ENCODE assay signal across 17 cellular contexts in the genomic region with DNA sequence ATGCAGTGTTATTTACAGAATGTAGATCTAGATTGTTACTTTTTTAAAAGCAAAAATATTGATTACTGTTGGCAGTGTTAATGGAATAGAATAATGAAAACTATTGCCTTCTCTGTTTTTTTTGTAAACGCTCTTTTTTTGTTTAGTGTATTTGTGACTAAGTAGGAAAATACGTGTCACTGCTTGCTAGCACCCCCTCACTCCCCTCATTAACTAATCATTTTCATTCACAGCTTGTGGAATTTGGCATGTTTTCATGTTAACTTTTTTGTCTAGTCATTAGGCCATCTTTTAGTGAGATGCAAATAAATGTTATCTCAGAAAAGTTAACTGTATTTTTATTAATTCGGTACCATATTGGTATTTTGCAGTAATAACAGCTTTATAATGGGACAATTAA. TPM values are rescaled to one million over a fixed set of nuclear protein-coding genes. Genes with fewer than 3 reads are reported as not detected.
DNase-seq lines count a peak whose midpoint lies in the region; ATAC-seq and TF ChIP-seq lines count a peak whose summit lies in the region.
"Had no signal": no experiment of that assay in that cellular context is flagged by ENCODE, and none has a peak within 500 bp of the region (broad histone marks: within the 10 kb centered on the region; RNA-seq: fewer than 3 reads in every experiment).

No MANE protein-coding gene starts in this region.

- no peak for DNase-seq in activated T-cell treated with anti-CD3 and anti-CD28 coated beads, Interleukin-2, amount 50 U/mL, for 72 hours
- DNase-seq in activated T-cell treated with anti-CD3 and anti-CD28 coated beads, Interleukin-2, amount 50 U/mL, for 48 hours = no peak
- DNase-seq in activated T-helper 2 cell treated with anti-CD3 and anti-CD28 coated beads, Interferon-gamma antibody, Interleukin-2, Interleukin-4, amounts not matched to agents 10 μg/mL and 5 μg/mL and 100 μg/mL, durations not matched to agents 14 hours and 24 hours and 36 hours (ENCODE audit: low spot score) = no peak
- DNase-seq in fibroblast of lung (ENCODE audit: low read depth in 2 of 2) (peak in 1 of 2 donors; percentile 24), neuronal stem cell (ENCODE audit: low spot score) (no peak), GM19240 (ENCODE audit: insufficient read length, low spot score) (no peak)
- DNase-seq: left ventricle myocardium inferior, MM.1S, NCI-H1436 treated with DMSO at 0.1 percent for 48 hours, NCI-H526, T-helper 1 cell had no signal

- H3K4me2 ChIP-seq in fibroblast of lung (ENCODE audit: extremely low read depth, insufficient read depth, low read length) (peak overlapping the region; percentile 1), neuronal stem cell (ENCODE audit: insufficient read depth, low read length, poor library complexity, severe bottlenecking) (no peak overlapping the region)
- H3K4me2 ChIP-seq: BLaER1 had no signal

- H3K36me3 Mint-ChIP-seq in activated T-cell treated with anti-CD3 and anti-CD28 coated beads, Interleukin-2, amount 50 U/mL, for 72 hours (ENCODE audit: insufficient read depth in 2 of 2) = no peaks in the 10 kb centered on the region
- no peaks in the 10 kb centered on the region for H3K36me3 Mint-ChIP-seq in activated T-helper 2 cell treated with anti-CD3 and anti-CD28 coated beads, Interferon-gamma antibody, Interleukin-2, Interleukin-4, amounts not matched to agents 10 μg/mL and 5 μg/mL and 100 μg/mL, durations not matched to agents 14 hours and 24 hours and 36 hours (ENCODE audit: low read depth)
- H3K36me3 Mint-ChIP-seq: IgD-negative memory B cell had no signal

- H3K9ac ChIP-seq in fibroblast of lung (ENCODE audit: insufficient read depth, low read length) (no peak overlapping the region), neuronal stem cell (ENCODE audit: low read depth, low read length, poor library complexity) (no peak overlapping the region)
- H3K9ac ChIP-seq: BLaER1 had no signal

- H3K18ac ChIP-seq in neuronal stem cell (ENCODE audit: low read length) = no peak overlapping the region

- no peak overlapping the region for H3K14ac ChIP-seq in neuronal stem cell (ENCODE audit: low read length)

- no peaks in the 10 kb centered on the region for H3K9me3 Mint-ChIP-seq in activated T-cell treated with anti-CD3 and anti-CD28 coated beads, Interleukin-2, amount 50 U/mL, for 72 hours
- H3K9me3 Mint-ChIP-seq in activated T-helper 2 cell treated with anti-CD3 and anti-CD28 coated beads, Interferon-gamma antibody, Interleukin-2, Interleukin-4, amounts not matched to agents 10 μg/mL and 5 μg/mL and 100 μg/mL, durations not matched to agents 14 hours and 24 hours and 36 hours = no peaks in the 10 kb centered on the region
- H3K9me3 Mint-ChIP-seq: IgD-negative memory B cell had no signal

- H2AK5ac ChIP-seq in neuronal stem cell (ENCODE audit: low read depth, low read length) = no peak overlapping the region

- H3K4me1 Mint-ChIP-seq in activated T-cell treated with anti-CD3 and anti-CD28 coated beads, Interleukin-2, amount 50 U/mL, for 72 hours (ENCODE audit: low read depth) = peaks cover 12% of the 10 kb centered on the region
- H3K4me1 Mint-ChIP-seq in activated T-helper 2 cell treated with anti-CD3 and anti-CD28 coated beads, Interferon-gamma antibody, Interleukin-2, Interleukin-4, amounts not matched to agents 10 μg/mL and 5 μg/mL and 100 μg/mL, durations not matched to agents 14 hours and 24 hours and 36 hours (ENCODE audit: low read depth) = peaks cover 6% of the 10 kb centered on the region
- H3K4me1 Mint-ChIP-seq: IgD-negative memory B cell had no signal

- no peaks in the 10 kb centered on the region for H3K27me3 ChIP-seq in fibroblast of lung (ENCODE audit: control insufficient read depth, insufficient read depth, low read length)
- H3K27me3 ChIP-seq in neuronal stem cell (ENCODE audit: control insufficient read depth in 3 of 3, insufficient read depth in 3 of 3, low read depth in 1 of 3, low read length in 3 of 3) = no peaks in the 10 kb centered on the region
- H3K27me3 ChIP-seq: BLaER1, right atrium auricular region had no signal

- H3K36me3 ChIP-seq in fibroblast of lung (ENCODE audit: control insufficient read depth, insufficient read depth, low read length) (no peaks in the 10 kb centered on the region), neuronal stem cell (replicated peaks in 1 of 2; ENCODE audit: control insufficient read depth in 2 of 2, insufficient read depth in 2 of 2, low read length in 2 of 2) (no peaks in the 10 kb centered on the region)
- H3K36me3 ChIP-seq: BLaER1, left ventricle myocardium inferior, right atrium auricular region had no signal

- no peak for ATAC-seq in activated T-cell treated with anti-CD3 and anti-CD28 coated beads, Interleukin-2, amount 50 U/mL, for 72 hours (replicated peaks in 1 of 2)
- ATAC-seq in GM19455 (IDR thresholded peaks at IDR 0.05; ENCODE audit: unreplicated experiment) (no peak), GM18861 (IDR thresholded peaks at IDR 0.05; ENCODE audit: unreplicated experiment) (no peak)

- no peak overlapping the region for H3K23ac ChIP-seq in neuronal stem cell (ENCODE audit: low read depth, low read length, poor library complexity)

- H4K20me1 ChIP-seq in fibroblast of lung (ENCODE audit: control insufficient read depth, extremely low read depth, insufficient read depth, low read length) = no peaks in the 10 kb centered on the region
- H4K20me1 ChIP-seq: BLaER1 had no signal

- no peak overlapping the region for H2BK12ac ChIP-seq in neuronal stem cell (ENCODE audit: low read length)

- no peak overlapping the region for H4K91ac ChIP-seq in neuronal stem cell (ENCODE audit: low read depth, low read length, poor library complexity)

- no peak overlapping the region for H4K8ac ChIP-seq in neuronal stem cell (ENCODE audit: low read depth, low read length)

- H3K4me1 ChIP-seq in fibroblast of lung (ENCODE audit: control insufficient read depth, extremely low read depth, insufficient read depth, low read length) (peaks cover 6% of the 10 kb centered on the region), neuronal stem cell (ENCODE audit: control insufficient read depth in 2 of 2, insufficient read depth in 1 of 2, low read depth in 1 of 2, low read length in 2 of 2) (peaks cover 0 to 10% of the 10 kb centered on the region in 2 donors)
- H3K4me1 ChIP-seq: BLaER1, left ventricle myocardium inferior, right atrium auricular region had no signal

- H3K79me2 ChIP-seq in fibroblast of lung (ENCODE audit: control insufficient read depth, insufficient read depth, low read length) = peaks cover 6% of the 10 kb centered on the region

- no peaks in the 10 kb centered on the region for H3K27me3 Mint-ChIP-seq in activated T-cell treated with anti-CD3 and anti-CD28 coated beads, Interleukin-2, amount 50 U/mL, for 72 hours (ENCODE audit: low read depth)
- H3K27me3 Mint-ChIP-seq in activated T-helper 2 cell treated with anti-CD3 and anti-CD28 coated beads, Interferon-gamma antibody, Interleukin-2, Interleukin-4, amounts not matched to agents 10 μg/mL and 5 μg/mL and 100 μg/mL, durations not matched to agents 14 hours and 24 hours and 36 hours (ENCODE audit: low read depth) = peaks cover 10% of the 10 kb centered on the region
- H3K27me3 Mint-ChIP-seq: activated CD4-positive, alpha-beta T cell treated with anti-CD3 and anti-CD28 coated beads for 36 hours; IgD-negative memory B cell had no signal

- H3K4me3 Mint-ChIP-seq in activated T-cell treated with anti-CD3 and anti-CD28 coated beads, Interleukin-2, amount 50 U/mL, for 72 hours = peak overlapping the region in 1 of 2 donors; percentile 51
- no peak overlapping the region for H3K4me3 Mint-ChIP-seq in activated T-helper 2 cell treated with anti-CD3 and anti-CD28 coated beads, Interferon-gamma antibody, Interleukin-2, Interleukin-4, amounts not matched to agents 10 μg/mL and 5 μg/mL and 100 μg/mL, durations not matched to agents 14 hours and 24 hours and 36 hours (ENCODE audit: low read depth)
- H3K4me3 Mint-ChIP-seq: activated CD4-positive, alpha-beta T cell treated with anti-CD3 and anti-CD28 coated beads for 36 hours had no signal

- H3K79me1 ChIP-seq in neuronal stem cell (ENCODE audit: low read depth, low read length) = no peaks in the 10 kb centered on the region

- no peak overlapping the region for H2BK5ac ChIP-seq in neuronal stem cell (ENCODE audit: low read length)

- no peak overlapping the region for H3K4ac ChIP-seq in neuronal stem cell (ENCODE audit: low read length)

- H2BK15ac ChIP-seq in neuronal stem cell (ENCODE audit: low read length) = no peak overlapping the region

- H3K4me3 ChIP-seq in fibroblast of lung (replicated peaks in 1 of 4; ENCODE audit: control extremely low read depth in 1 of 4, insufficient read depth in 1 of 4, low read depth in 3 of 4, low read length in 4 of 4) (no peak overlapping the region), neuronal stem cell (ENCODE audit: low read length in 2 of 2) (no peak overlapping the region)
- H3K4me3 ChIP-seq: BLaER1, left ventricle myocardium inferior, right atrium auricular region had no signal

- H2BK120ac ChIP-seq in neuronal stem cell (ENCODE audit: low read depth, low read length) = no peak overlapping the region

- H3K27ac Mint-ChIP-seq in activated T-cell treated with anti-CD3 and anti-CD28 coated beads, Interleukin-2, amount 50 U/mL, for 72 hours = peak overlapping the region; percentile 9
- peak overlapping the region; percentile 30 for H3K27ac Mint-ChIP-seq in activated T-helper 2 cell treated with anti-CD3 and anti-CD28 coated beads, Interferon-gamma antibody, Interleukin-2, Interleukin-4, amounts not matched to agents 10 μg/mL and 5 μg/mL and 100 μg/mL, durations not matched to agents 14 hours and 24 hours and 36 hours
- H3K27ac Mint-ChIP-seq: IgD-negative memory B cell had no signal

- H2AFZ ChIP-seq in fibroblast of lung (ENCODE audit: low read length) (no peak overlapping the region), neuronal stem cell (ENCODE audit: low read length) (peak overlapping the region; percentile 73)

- WGBS in neuronal stem cell (ENCODE audit: extremely low coverage in 2 of 2, insufficient read length in 2 of 2, insufficient replicate concordance in 1 of 2), 2 donors = no CpG with 5 or more reads among the region's 3 CpGs

- intact Hi-C loops in activated T-helper 2 cell treated with anti-CD3 and anti-CD28 coated beads, Interferon-gamma antibody, Interleukin-2, Interleukin-4, amounts not matched to agents 10 μg/mL and 5 μg/mL and 100 μg/mL, durations not matched to agents 14 hours and 24 hours and 36 hours (cut with micrococcal nuclease) = no loop called here

- H3K27ac ChIP-seq in fibroblast of lung (ENCODE audit: insufficient read depth, low read length) (peak overlapping the region; percentile 45), neuronal stem cell (replicated peaks; ENCODE audit: low read length) (no peak overlapping the region)
- H3K27ac ChIP-seq: BLaER1, left ventricle myocardium inferior, right atrium auricular region had no signal

- H3K9me3 ChIP-seq in fibroblast of lung (ENCODE audit: control insufficient read depth, insufficient read depth, low read depth, low read length) = no peaks in the 10 kb centered on the region
- H3K9me3 ChIP-seq in neuronal stem cell (replicated peaks in 1 of 2; ENCODE audit: control insufficient read depth in 2 of 2, insufficient read depth in 1 of 2, low read depth in 1 of 2, low read length in 2 of 2) = no peaks in the 10 kb centered on the region
- H3K9me3 ChIP-seq: BLaER1, left ventricle myocardium inferior, right atrium auricular region had no signal

- TF ChIP-seq CTCF in fibroblast of lung (conservative IDR thresholded peaks at IDR 0.05 in 1 of 2, IDR thresholded peaks at IDR 0.05 in 1 of 2; ENCODE audit: low read depth in 1 of 2, low read length in 2 of 2) = no peak

RNA-seq across cellular contexts. Expression of a gene that starts 29.8 kb away (rescaled TPM):
- 1 to 10 TPM in 1 of 2 donors, under 1 TPM in 1; 0.74 to 1.5 TPM for total RNA-seq in activated T-cell treated with anti-CD3 and anti-CD28 coated beads, Interleukin-2, amount 50 U/mL, for 72 hours
- total RNA-seq in activated T-helper 2 cell treated with anti-CD3 and anti-CD28 coated beads, Interferon-gamma antibody, Interleukin-2, Interleukin-4, amounts not matched to agents 10 μg/mL and 5 μg/mL and 100 μg/mL, durations not matched to agents 14 hours and 24 hours and 36 hours = 0.07 TPM in 1 of 2 replicates, not detected in the other
- total RNA-seq in fibroblast of lung = 30.0 and 49.9 TPM in 2 replicates
- polyA plus RNA-seq in fibroblast of lung = 23.4 and 67.2 TPM in 2 replicates
- polyA plus RNA-seq in fibroblast of lung (2012) = 10.2 and 29.9 TPM in 2 replicates
- polyA minus RNA-seq in fibroblast of lung (ENCODE audit: low replicate concordance) = 25.1 and 56.7 TPM in 2 replicates
- polyA plus RNA-seq in neuronal stem cell (2013, experiment 1 of 2) = 0.47 TPM
- 0.40 TPM for polyA plus RNA-seq in neuronal stem cell (2013, experiment 2 of 2)
- polyA plus RNA-seq: IgD-negative memory B cell had no signal

Comparison
In these comparisons a context has a peak if more than half of its experiments do, and no peak if none do; other contexts are left out.
1. RNA of a gene that starts 29.8 kb away (total RNA-seq): 30.0 to 49.9 TPM in fibroblast of lung; 0.74 to 1.5 TPM in activated T-cell treated with anti-CD3 and anti-CD28 coated beads, Interleukin-2, amount 50 U/mL, for 72 hours and 0.07 TPM in activated T-helper 2 cell treated with anti-CD3 and anti-CD28 coated beads, Interferon-gamma antibody, Interleukin-2, Interleukin-4, amounts not matched to agents 10 μg/mL and 5 μg/mL and 100 μg/mL, durations not matched to agents 14 hours and 24 hours and 36 hours; every median in the first group is over 10 times any median in the second.